In genomic region chr7:7136423-7136822, GRCh38 we compare ENCODE assay signal across 11 cellular contexts. TPM values are rescaled to one million over a fixed set of nuclear protein-coding genes. Genes with fewer than 3 reads are reported as not detected.
DNase-seq lines count a peak whose midpoint lies in the region; ATAC-seq, FAIRE-seq and TF ChIP-seq lines count a peak whose summit lies in the region.
"Had no signal": no experiment of that assay in that cellular context is flagged by ENCODE, and none has a peak within 500 bp of the region (broad histone marks: within the 10 kb centered on the region; RNA-seq: fewer than 3 reads in every experiment).

No MANE protein-coding gene starts in this region.

- ATAC-seq in activated B cell treated with CpG ODN at 0.5 μM for 24 hours (ENCODE audit: low read depth) = peak; percentile 21
- ATAC-seq: A549 had no signal

- H3K27ac ChIP-seq in hepatocyte (no peak overlapping the region), small intestine (ENCODE audit: low read depth in 1 of 2, low read length in 1 of 2) (peak overlapping the region; percentile 41 to 73)
- H3K27ac ChIP-seq: A549, vagina had no signal

- POLR2A ChIA-PET in activated B cell treated with CpG ODN at 0.5 μM for 24 hours (lab: Charles Lee) (no interaction called here), HEK293T (lab: Yijun Ruan, JAX) (no interaction called here)

- peaks cover 14% of the 10 kb centered on the region for H3K4me1 Mint-ChIP-seq in activated B cell treated with CpG ODN at 0.5 μM for 24 hours

- no peaks in the 10 kb centered on the region for H4K20me1 ChIP-seq in hepatocyte (ENCODE audit: insufficient read depth, poor library complexity, severe bottlenecking)

- H3K4me1 ChIP-seq in hepatocyte (ENCODE audit: insufficient read depth) (no peaks in the 10 kb centered on the region), small intestine (ENCODE audit: control insufficient read depth in 2 of 2, insufficient read depth in 1 of 2, low read depth in 1 of 2, low read length in 1 of 2) (peaks cover 6 to 12% of the 10 kb centered on the region in 2 donors)
- H3K4me1 ChIP-seq: A549, vagina had no signal

- H3K4me3 Mint-ChIP-seq in activated B cell treated with CpG ODN at 0.5 μM for 24 hours = no peak overlapping the region

- FAIRE-seq in small intestine (lab: Jason Lieb, UNC) = no peak
- FAIRE-seq: A549 had no signal

- H3K27me3 ChIP-seq in hepatocyte = no peaks in the 10 kb centered on the region
- no peaks in the 10 kb centered on the region for H3K27me3 ChIP-seq in small intestine (ENCODE audit: control insufficient read depth in 2 of 2, insufficient read depth in 2 of 2, low read length in 2 of 2)
- H3K27me3 ChIP-seq: vagina had no signal

- TF ChIP-seq CTCF in activated B cell treated with CpG ODN at 0.5 μM for 24 hours (IDR thresholded peaks at IDR 0.05) = no peak
- no peak for TF ChIP-seq CTCF in hepatocyte (IDR thresholded peaks at IDR 0.05; ENCODE audit: poor library complexity)

- peak overlapping the region; percentile 52 for H3K4me2 ChIP-seq in hepatocyte
- H3K4me2 ChIP-seq: A549 had no signal

- CTCF ChIA-PET in activated B cell treated with CpG ODN at 0.5 μM for 24 hours (lab: Charles Lee) (no interaction called here), HEK293T (lab: Yijun Ruan, JAX) (no interaction called here)

- 62% methylated on average over 3 of the region's 3 CpGs for WGBS in hepatocyte (ENCODE audit: low lambda C conversion rate, missing lambda C conversion rate)
- 11 to 23% (median 22%) methylated on average over 3 of the region's 3 CpGs for WGBS in small intestine, 3 donors

- no peak overlapping the region for H2AFZ ChIP-seq in hepatocyte

- no peaks in the 10 kb centered on the region for H3K36me3 Mint-ChIP-seq in activated B cell treated with CpG ODN at 0.5 μM for 24 hours (ENCODE audit: low read depth)

- H3K4me3 ChIP-seq in hepatocyte = no peak overlapping the region
- peak overlapping the region in 1 of 2 donors; percentile 19 for H3K4me3 ChIP-seq in small intestine (ENCODE audit: low read depth in 1 of 2, low read length in 2 of 2)
- H3K4me3 ChIP-seq: A549, vagina had no signal

- H3K9me2 ChIP-seq in hepatocyte (replicated peaks; ENCODE audit: insufficient read depth) = no peaks in the 10 kb centered on the region

- H3K36me3 ChIP-seq in hepatocyte (replicated peaks; ENCODE audit: insufficient read depth, low read depth) (no peaks in the 10 kb centered on the region), small intestine (ENCODE audit: control insufficient read depth in 2 of 2, insufficient read depth in 2 of 2, low read length in 2 of 2) (no peaks in the 10 kb centered on the region)
- H3K36me3 ChIP-seq: vagina had no signal

- intact Hi-C loops in activated B cell treated with CpG ODN at 0.5 μM for 24 hours (cut with micrococcal nuclease) = loop anchor here (2.0 kb wide), 1 partner anchor 20 kb away; no protein-coding TSS in a partner anchor

- peak overlapping the region; percentile 38 for H3K27ac Mint-ChIP-seq in activated B cell treated with CpG ODN at 0.5 μM for 24 hours

- DNase-seq in NCI-H1417 (lab: John Stamatoyannopoulos, UW) (peak in 2 of 3 experiments; percentile 17 to 61), NCI-H1417 treated with DMSO at 0.1 percent for 48 hours (lab: John Stamatoyannopoulos, UW) (no peak), activated B cell treated with CpG ODN at 0.5 μM for 24 hours (no peak), hepatocyte (ENCODE audit: low spot score) (no peak), small intestine (peak; percentile 47), mesenteric fat pad (ENCODE audit: low spot score) (no peak), HEK293T (ENCODE audit: extremely low spot score) (no peak), NCI-H1105 treated with DMSO at 0.1 percent for 48 hours (lab: John Stamatoyannopoulos, UW) (no peak)
- DNase-seq: anterior cingulate cortex had no signal

- H3K9me3 Mint-ChIP-seq in activated B cell treated with CpG ODN at 0.5 μM for 24 hours = no peaks in the 10 kb centered on the region

- H3K79me2 ChIP-seq in hepatocyte = no peaks in the 10 kb centered on the region

- no peaks in the 10 kb centered on the region for H3K27me3 Mint-ChIP-seq in activated B cell treated with CpG ODN at 0.5 μM for 24 hours

- H3K9me3 ChIP-seq in hepatocyte (ENCODE audit: low read depth) = no peaks in the 10 kb centered on the region
- H3K9me3 ChIP-seq in small intestine (ENCODE audit: control insufficient read depth, low read depth) = no peaks in the 10 kb centered on the region
- H3K9me3 ChIP-seq: A549, vagina had no signal

TF ChIP-seq in HEK293T, 16 proteins besides CTCF, POLR2A, EP300 and RAD21:
- no peak for TF ChIP-seq FOXM1 (IDR thresholded peaks at IDR 0.05; ENCODE audit: borderline replicate concordance)
- no peak for TF ChIP-seq SUZ12 (IDR thresholded peaks at IDR 0.05)
- no peak for TF ChIP-seq CTBP1 (IDR thresholded peaks at IDR 0.05; ENCODE audit: borderline replicate concordance)
- TF ChIP-seq FOXK2 (IDR thresholded peaks at IDR 0.05) = no peak
- no peak for TF ChIP-seq FOXA1 (IDR thresholded peaks at IDR 0.05)
- no peak for TF ChIP-seq NFRKB (IDR thresholded peaks at IDR 0.05)
- TF ChIP-seq ELF4 (IDR thresholded peaks at IDR 0.05) = no peak
- TF ChIP-seq ARNT (IDR thresholded peaks at IDR 0.05) = no peak
- no peak for TF ChIP-seq PKNOX1 (IDR thresholded peaks at IDR 0.05)
- no peak for TF ChIP-seq SP1 (IDR thresholded peaks at IDR 0.05)
- TF ChIP-seq ZNF384 (IDR thresholded peaks at IDR 0.05) = no peak
- no peak for TF ChIP-seq L3MBTL2 (conservative IDR thresholded peaks at IDR 0.05)
- TF ChIP-seq BHLHE40 (IDR thresholded peaks at IDR 0.05; ENCODE audit: borderline replicate concordance) = no peak
- no peak for TF ChIP-seq TARDBP (IDR thresholded peaks at IDR 0.05)
- TF ChIP-seq HDGF (IDR thresholded peaks at IDR 0.05; ENCODE audit: borderline replicate concordance) = no peak
- TF ChIP-seq LEF1 (IDR thresholded peaks at IDR 0.05; ENCODE audit: borderline replicate concordance) = no peak

RNA-seq across cellular contexts. Expression of gene C1GALT1, which starts 45.9 kb away (rescaled TPM):
- total RNA-seq in activated B cell treated with CpG ODN at 0.5 μM for 24 hours = 42.1 and 44.2 TPM in 2 replicates
- 65.4 and 71.8 TPM in 2 replicates for total RNA-seq in hepatocyte
- 37.1 and 38.7 TPM in 2 replicates for polyA plus RNA-seq in hepatocyte
- polyA plus RNA-seq in small intestine = 10 to 100 TPM in 2 of 3 donors, 1 to 10 TPM in 1; 10.0 to 17.5 (median 10.7) TPM
- 23.8 TPM for total RNA-seq in mesenteric fat pad

Comparison
In these comparisons a context has a peak if more than half of its experiments do, and no peak if none do; other contexts are left out.
1. DNase-seq: peak in NCI-H1417 (2 of 3) and small intestine (single experiment); none in NCI-H1417 treated with DMSO at 0.1 percent for 48 hours (single experiment), activated B cell treated with CpG ODN at 0.5 μM for 24 hours (single experiment), hepatocyte (single experiment), mesenteric fat pad (single experiment), HEK293T (single experiment) and NCI-H1105 treated with DMSO at 0.1 percent for 48 hours (single experiment).